In the genomic region with DNA sequence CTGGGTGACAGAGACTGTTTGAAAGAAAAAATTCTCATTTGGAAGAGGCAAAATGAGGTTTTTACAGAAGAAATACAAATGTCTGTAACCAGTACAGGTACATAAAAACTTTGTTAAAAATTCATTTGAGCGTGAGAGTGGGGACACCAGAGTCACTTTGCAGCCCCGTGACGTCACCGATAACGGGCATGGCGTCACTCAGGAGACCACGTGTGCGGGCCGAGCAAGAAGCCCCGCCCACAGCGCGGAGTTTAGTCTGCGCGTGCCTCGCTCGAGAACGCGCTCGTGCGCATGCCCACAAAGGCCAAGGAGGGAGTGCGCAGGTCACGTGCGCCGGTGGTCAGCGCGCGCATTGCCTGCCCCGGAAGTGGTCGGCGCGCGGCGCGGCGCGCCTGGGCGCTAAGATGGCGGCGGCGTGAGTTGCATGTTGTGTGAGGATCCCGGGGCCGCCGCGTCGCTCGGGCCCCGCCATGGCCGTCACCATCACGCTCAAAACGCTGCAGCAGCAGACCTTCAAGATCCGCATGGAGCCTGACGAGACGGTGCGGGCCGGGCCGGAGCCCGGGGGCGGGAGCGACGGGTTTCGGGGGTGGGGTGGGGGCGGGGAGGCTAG, we compare ENCODE assay signal across 1 cellular context.
TF ChIP-seq lines count a peak whose summit lies in the region.

A gene (plus strand): TSS at position 384 of the 613 bp plus-strand sequence. CDS start 87 bp downstream, at position 471.

TF ChIP-seq in HEK293, 187 proteins besides CTCF, POLR2A, EP300 and RAD21 (continued from another document and continues in another):
- TF ChIP-seq, protein P1, sequence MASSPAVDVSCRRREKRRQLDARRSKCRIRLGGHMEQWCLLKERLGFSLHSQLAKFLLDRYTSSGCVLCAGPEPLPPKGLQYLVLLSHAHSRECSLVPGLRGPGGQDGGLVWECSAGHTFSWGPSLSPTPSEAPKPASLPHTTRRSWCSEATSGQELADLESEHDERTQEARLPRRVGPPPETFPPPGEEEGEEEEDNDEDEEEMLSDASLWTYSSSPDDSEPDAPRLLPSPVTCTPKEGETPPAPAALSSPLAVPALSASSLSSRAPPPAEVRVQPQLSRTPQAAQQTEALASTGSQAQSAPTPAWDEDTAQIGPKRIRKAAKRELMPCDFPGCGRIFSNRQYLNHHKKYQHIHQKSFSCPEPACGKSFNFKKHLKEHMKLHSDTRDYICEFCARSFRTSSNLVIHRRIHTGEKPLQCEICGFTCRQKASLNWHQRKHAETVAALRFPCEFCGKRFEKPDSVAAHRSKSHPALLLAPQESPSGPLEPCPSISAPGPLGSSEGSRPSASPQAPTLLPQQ (tag by site-specific recombination; IDR thresholded peaks at IDR 0.05): peak; percentile 44; the same call in 1 of the 2 replicates
- no peak for TF ChIP-seq ZBTB48 (tag by site-specific recombination; IDR thresholded peaks at IDR 0.05)
- TF ChIP-seq SALL2 (tag by site-specific recombination; IDR thresholded peaks at IDR 0.05; ENCODE audit: borderline replicate concordance): no peak
- TF ChIP-seq, protein P2, sequence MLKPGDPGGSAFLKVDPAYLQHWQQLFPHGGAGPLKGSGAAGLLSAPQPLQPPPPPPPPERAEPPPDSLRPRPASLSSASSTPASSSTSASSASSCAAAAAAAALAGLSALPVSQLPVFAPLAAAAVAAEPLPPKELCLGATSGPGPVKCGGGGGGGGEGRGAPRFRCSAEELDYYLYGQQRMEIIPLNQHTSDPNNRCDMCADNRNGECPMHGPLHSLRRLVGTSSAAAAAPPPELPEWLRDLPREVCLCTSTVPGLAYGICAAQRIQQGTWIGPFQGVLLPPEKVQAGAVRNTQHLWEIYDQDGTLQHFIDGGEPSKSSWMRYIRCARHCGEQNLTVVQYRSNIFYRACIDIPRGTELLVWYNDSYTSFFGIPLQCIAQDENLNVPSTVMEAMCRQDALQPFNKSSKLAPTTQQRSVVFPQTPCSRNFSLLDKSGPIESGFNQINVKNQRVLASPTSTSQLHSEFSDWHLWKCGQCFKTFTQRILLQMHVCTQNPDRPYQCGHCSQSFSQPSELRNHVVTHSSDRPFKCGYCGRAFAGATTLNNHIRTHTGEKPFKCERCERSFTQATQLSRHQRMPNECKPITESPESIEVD (tag by site-specific recombination; IDR thresholded peaks at IDR 0.05): no peak
- TF ChIP-seq, protein P3, sequence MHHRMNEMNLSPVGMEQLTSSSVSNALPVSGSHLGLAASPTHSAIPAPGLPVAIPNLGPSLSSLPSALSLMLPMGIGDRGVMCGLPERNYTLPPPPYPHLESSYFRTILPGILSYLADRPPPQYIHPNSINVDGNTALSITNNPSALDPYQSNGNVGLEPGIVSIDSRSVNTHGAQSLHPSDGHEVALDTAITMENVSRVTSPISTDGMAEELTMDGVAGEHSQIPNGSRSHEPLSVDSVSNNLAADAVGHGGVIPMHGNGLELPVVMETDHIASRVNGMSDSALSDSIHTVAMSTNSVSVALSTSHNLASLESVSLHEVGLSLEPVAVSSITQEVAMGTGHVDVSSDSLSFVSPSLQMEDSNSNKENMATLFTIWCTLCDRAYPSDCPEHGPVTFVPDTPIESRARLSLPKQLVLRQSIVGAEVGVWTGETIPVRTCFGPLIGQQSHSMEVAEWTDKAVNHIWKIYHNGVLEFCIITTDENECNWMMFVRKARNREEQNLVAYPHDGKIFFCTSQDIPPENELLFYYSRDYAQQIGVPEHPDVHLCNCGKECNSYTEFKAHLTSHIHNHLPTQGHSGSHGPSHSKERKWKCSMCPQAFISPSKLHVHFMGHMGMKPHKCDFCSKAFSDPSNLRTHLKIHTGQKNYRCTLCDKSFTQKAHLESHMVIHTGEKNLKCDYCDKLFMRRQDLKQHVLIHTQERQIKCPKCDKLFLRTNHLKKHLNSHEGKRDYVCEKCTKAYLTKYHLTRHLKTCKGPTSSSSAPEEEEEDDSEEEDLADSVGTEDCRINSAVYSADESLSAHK (tag by site-specific recombination; IDR thresholded peaks at IDR 0.05): peak; percentile 11; the same call in 1 of the 2 replicates
- TF ChIP-seq, protein P4, sequence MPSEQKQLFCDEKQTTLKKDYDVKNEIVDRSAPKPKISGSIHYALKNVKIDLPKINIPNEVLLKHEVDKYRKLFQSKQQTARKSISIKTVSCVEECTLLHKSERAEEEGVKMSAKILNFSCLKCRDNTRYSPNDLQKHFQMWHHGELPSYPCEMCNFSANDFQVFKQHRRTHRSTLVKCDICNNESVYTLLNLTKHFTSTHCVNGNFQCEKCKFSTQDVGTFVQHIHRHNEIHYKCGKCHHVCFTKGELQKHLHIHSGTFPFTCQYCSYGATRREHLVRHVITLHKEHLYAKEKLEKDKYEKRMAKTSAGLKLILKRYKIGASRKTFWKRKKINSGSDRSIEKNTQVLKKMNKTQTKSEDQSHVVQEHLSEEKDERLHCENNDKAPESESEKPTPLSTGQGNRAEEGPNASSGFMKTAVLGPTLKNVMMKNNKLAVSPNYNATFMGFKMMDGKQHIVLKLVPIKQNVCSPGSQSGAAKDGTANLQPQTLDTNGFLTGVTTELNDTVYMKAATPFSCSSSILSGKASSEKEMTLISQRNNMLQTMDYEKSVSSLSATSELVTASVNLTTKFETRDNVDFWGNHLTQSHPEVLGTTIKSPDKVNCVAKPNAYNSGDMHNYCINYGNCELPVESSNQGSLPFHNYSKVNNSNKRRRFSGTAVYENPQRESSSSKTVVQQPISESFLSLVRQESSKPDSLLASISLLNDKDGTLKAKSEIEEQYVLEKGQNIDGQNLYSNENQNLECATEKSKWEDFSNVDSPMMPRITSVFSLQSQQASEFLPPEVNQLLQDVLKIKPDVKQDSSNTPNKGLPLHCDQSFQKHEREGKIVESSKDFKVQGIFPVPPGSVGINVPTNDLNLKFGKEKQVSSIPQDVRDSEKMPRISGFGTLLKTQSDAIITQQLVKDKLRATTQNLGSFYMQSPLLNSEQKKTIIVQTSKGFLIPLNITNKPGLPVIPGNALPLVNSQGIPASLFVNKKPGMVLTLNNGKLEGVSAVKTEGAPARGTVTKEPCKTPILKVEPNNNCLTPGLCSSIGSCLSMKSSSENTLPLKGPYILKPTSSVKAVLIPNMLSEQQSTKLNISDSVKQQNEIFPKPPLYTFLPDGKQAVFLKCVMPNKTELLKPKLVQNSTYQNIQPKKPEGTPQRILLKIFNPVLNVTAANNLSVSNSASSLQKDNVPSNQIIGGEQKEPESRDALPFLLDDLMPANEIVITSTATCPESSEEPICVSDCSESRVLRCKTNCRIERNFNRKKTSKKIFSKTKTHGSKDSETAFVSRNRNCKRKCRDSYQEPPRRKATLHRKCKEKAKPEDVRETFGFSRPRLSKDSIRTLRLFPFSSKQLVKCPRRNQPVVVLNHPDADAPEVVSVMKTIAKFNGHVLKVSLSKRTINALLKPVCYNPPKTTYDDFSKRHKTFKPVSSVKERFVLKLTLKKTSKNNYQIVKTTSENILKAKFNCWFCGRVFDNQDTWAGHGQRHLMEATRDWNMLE (tag by site-specific recombination; conservative IDR thresholded peaks at IDR 0.05; ENCODE audit: low read depth): peak; percentile 74
- peak; percentile 84 for TF ChIP-seq SP7 (tag by site-specific recombination; IDR thresholded peaks at IDR 0.05)
- peak; percentile 96 for TF ChIP-seq YY2 (tag by site-specific recombination; IDR thresholded peaks at IDR 0.05)
- TF ChIP-seq ZBTB21 (tag by site-specific recombination; IDR thresholded peaks at IDR 0.05): peak; percentile 100
- 0 out of 2 replicates have a peak, but pooled peaks have one; percentile 3 for TF ChIP-seq ZNF239 (tag by site-specific recombination; IDR thresholded peaks at IDR 0.05)
- peak; percentile 21; the same call in 1 of the 2 replicates for TF ChIP-seq ZNF324 (tag by site-specific recombination; IDR thresholded peaks at IDR 0.05)
- no peak for TF ChIP-seq ZFP37 (tag by site-specific recombination; IDR thresholded peaks at IDR 0.05)
- TF ChIP-seq ZNF24 (tag by site-specific recombination; IDR thresholded peaks at IDR 0.05): 0 out of 2 replicates have a peak, but pooled peaks have one; percentile 30
- peak; percentile 21; the same call in 1 of the 2 replicates for TF ChIP-seq FEZF1 (tag by site-specific recombination; IDR thresholded peaks at IDR 0.05)
- TF ChIP-seq ZNF768 (tag by site-specific recombination; IDR thresholded peaks at IDR 0.05): no peak
- TF ChIP-seq ZNF555 (tag by site-specific recombination; conservative IDR thresholded peaks at IDR 0.05): no peak
- TF ChIP-seq ZNF133 (tag by site-specific recombination; IDR thresholded peaks at IDR 0.05): no peak
- no peak for TF ChIP-seq ZNF354C (tag by site-specific recombination; IDR thresholded peaks at IDR 0.05; ENCODE audit: borderline replicate concordance, low read depth)
- peak; percentile 100 for TF ChIP-seq ZNF629 (tag by site-specific recombination; IDR thresholded peaks at IDR 0.05)
- peak; percentile 23; the same call in 1 of the 2 replicates for TF ChIP-seq WT1 (tag by site-specific recombination; IDR thresholded peaks at IDR 0.05)
- peak; percentile 74 for TF ChIP-seq KLF16 (tag by site-specific recombination; IDR thresholded peaks at IDR 0.05)
- TF ChIP-seq, protein P5, sequence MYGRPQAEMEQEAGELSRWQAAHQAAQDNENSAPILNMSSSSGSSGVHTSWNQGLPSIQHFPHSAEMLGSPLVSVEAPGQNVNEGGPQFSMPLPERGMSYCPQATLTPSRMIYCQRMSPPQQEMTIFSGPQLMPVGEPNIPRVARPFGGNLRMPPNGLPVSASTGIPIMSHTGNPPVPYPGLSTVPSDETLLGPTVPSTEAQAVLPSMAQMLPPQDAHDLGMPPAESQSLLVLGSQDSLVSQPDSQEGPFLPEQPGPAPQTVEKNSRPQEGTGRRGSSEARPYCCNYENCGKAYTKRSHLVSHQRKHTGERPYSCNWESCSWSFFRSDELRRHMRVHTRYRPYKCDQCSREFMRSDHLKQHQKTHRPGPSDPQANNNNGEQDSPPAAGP (tag by site-specific recombination; IDR thresholded peaks at IDR 0.05): peak; percentile 80
- peak; percentile 17; the same call in 1 of the 2 replicates for TF ChIP-seq ZBTB7A (tag by site-specific recombination; IDR thresholded peaks at IDR 0.05; ENCODE audit: low read depth)
- peak; percentile 69 for TF ChIP-seq ZNF660 (tag by site-specific recombination; IDR thresholded peaks at IDR 0.05)
- TF ChIP-seq, protein P6, sequence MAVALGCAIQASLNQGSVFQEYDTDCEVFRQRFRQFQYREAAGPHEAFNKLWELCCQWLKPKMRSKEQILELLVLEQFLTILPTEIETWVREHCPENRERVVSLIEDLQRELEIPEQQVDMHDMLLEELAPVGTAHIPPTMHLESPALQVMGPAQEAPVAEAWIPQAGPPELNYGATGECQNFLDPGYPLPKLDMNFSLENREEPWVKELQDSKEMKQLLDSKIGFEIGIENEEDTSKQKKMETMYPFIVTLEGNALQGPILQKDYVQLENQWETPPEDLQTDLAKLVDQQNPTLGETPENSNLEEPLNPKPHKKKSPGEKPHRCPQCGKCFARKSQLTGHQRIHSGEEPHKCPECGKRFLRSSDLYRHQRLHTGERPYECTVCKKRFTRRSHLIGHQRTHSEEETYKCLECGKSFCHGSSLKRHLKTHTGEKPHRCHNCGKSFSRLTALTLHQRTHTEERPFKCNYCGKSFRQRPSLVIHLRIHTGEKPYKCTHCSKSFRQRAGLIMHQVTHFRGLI (tag by site-specific recombination; IDR thresholded peaks at IDR 0.05): 0 out of 2 replicates have a peak, but pooled peaks have one; percentile 52
- TF ChIP-seq ZFP41 (tag by site-specific recombination; IDR thresholded peaks at IDR 0.05; ENCODE audit: borderline replicate concordance): no peak
- no peak for TF ChIP-seq MEIS1 (CRISPR knock-in tag; IDR thresholded peaks at IDR 0.05; ENCODE audit: borderline replicate concordance)
- 0 out of 2 replicates have a peak, but pooled peaks have one; percentile 18 for TF ChIP-seq GLIS1 (tag by site-specific recombination; IDR thresholded peaks at IDR 0.05)
- peak; percentile 61; the same call in 1 of the 2 replicates for TF ChIP-seq KLF8 (tag by site-specific recombination; IDR thresholded peaks at IDR 0.05)
- TF ChIP-seq ZNF394 (tag by site-specific recombination; IDR thresholded peaks at IDR 0.05; ENCODE audit: borderline replicate concordance): no peak
- TF ChIP-seq KLF9 (tag by site-specific recombination; IDR thresholded peaks at IDR 0.05; ENCODE audit: low read depth): peak; percentile 67
- no peak; the same call in 1 of the 2 replicates for TF ChIP-seq ZNF10 (tag by site-specific recombination; IDR thresholded peaks at IDR 0.05)
- TF ChIP-seq, protein P7, sequence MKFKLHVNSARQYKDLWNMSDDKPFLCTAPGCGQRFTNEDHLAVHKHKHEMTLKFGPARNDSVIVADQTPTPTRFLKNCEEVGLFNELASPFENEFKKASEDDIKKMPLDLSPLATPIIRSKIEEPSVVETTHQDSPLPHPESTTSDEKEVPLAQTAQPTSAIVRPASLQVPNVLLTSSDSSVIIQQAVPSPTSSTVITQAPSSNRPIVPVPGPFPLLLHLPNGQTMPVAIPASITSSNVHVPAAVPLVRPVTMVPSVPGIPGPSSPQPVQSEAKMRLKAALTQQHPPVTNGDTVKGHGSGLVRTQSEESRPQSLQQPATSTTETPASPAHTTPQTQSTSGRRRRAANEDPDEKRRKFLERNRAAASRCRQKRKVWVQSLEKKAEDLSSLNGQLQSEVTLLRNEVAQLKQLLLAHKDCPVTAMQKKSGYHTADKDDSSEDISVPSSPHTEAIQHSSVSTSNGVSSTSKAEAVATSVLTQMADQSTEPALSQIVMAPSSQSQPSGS (tag by site-specific recombination; IDR thresholded peaks at IDR 0.05; ENCODE audit: low read depth): peak; percentile 100
- TF ChIP-seq OVOL3 (tag by site-specific recombination; IDR thresholded peaks at IDR 0.05): peak; percentile 21; the same call in 1 of the 2 replicates
- no peak for TF ChIP-seq GFI1B (tag by site-specific recombination; IDR thresholded peaks at IDR 0.05)
- TF ChIP-seq ZNF132 (tag by site-specific recombination; IDR thresholded peaks at IDR 0.05; ENCODE audit: borderline replicate concordance): no peak
- TF ChIP-seq KLF10 (tag by site-specific recombination; IDR thresholded peaks at IDR 0.05): peak; percentile 58
- peak; percentile 63 for TF ChIP-seq ZXDB (tag by site-specific recombination; IDR thresholded peaks at IDR 0.05)
- peak; percentile 49 for TF ChIP-seq ZBTB8A (tag by site-specific recombination; IDR thresholded peaks at IDR 0.05)
- no peak for TF ChIP-seq ZNF114 (tag by site-specific recombination; IDR thresholded peaks at IDR 0.05)
- no peak for TF ChIP-seq ZNF830 (tag by site-specific recombination; IDR thresholded peaks at IDR 0.05; ENCODE audit: low read depth)
- TF ChIP-seq ZNF561 (tag by site-specific recombination; IDR thresholded peaks at IDR 0.05; ENCODE audit: borderline replicate concordance): peak; percentile 43; the same call in 1 of the 2 replicates
- no peak for TF ChIP-seq ZNF157 (tag by site-specific recombination; IDR thresholded peaks at IDR 0.05)
- no peak for TF ChIP-seq ZNF404 (tag by site-specific recombination; IDR thresholded peaks at IDR 0.05)
- TF ChIP-seq ZNF777 (tag by site-specific recombination; IDR thresholded peaks at IDR 0.05; ENCODE audit: borderline replicate concordance): no peak
